9 cellular contexts compared by ENCODE assay signal in the genomic region with DNA sequence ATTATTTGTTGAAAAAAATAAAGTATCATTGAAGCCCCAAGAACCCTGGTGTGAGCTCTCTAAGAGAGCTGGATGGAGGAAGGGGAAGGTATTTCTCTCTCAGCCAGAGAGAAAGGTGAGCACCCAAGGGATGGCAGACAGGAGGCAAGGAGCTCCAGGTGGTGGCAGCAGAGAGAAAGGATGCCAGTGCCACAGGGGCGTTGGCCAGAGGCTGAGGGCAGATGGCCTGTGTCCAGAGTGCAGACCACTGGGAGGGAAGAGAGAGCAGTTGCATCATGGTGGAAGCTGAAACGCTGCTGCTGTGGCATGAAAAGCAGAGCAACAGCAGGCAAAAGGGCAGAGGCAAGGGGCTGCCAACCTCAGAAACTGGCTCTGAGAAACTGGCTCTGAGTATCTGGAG. TPM values are rescaled to one million over a fixed set of nuclear protein-coding genes. Genes with fewer than 3 reads are reported as not detected.
DNase-seq lines count a peak whose midpoint lies in the region; ATAC-seq and TF ChIP-seq lines count a peak whose summit lies in the region.
"Had no signal": no experiment of that assay in that cellular context is flagged by ENCODE, and none has a peak within 500 bp of the region (broad histone marks: within the 10 kb centered on the region; RNA-seq: fewer than 3 reads in every experiment).

No MANE protein-coding gene starts in this region.

- H3K4me3 Mint-ChIP-seq in activated naive CD4-positive, alpha-beta T cell treated with anti-CD3 and anti-CD28 coated beads, Interleukin-2, amount 10 ng/mL, durations not matched to agents 7 days and 5 days: no peak overlapping the region

- H3K27ac Mint-ChIP-seq in activated naive CD4-positive, alpha-beta T cell treated with anti-CD3 and anti-CD28 coated beads, Interleukin-2, amount 10 ng/mL, durations not matched to agents 7 days and 5 days: no peak overlapping the region
- H3K27ac Mint-ChIP-seq in activated naive CD4-positive, alpha-beta T cell treated with anti-CD3 and anti-CD28 coated beads, Interleukin-2, amount 50 U/mL, for 72 hours: no peak overlapping the region

- H3K79me2 ChIP-seq in fibroblast of lung (ENCODE audit: control insufficient read depth, insufficient read depth, low read length): no peaks in the 10 kb centered on the region

- CTCF ChIA-PET in activated naive CD4-positive, alpha-beta T cell treated with anti-CD3 and anti-CD28 coated beads, Interleukin-2, amount 10 ng/mL, durations not matched to agents 7 days and 5 days (lab: Charles Lee): interaction anchor here (0.6 to 5.5 kb wide), 9 partner anchors 9 to 484 kb away, joined by 3 to 29 read pairs (median 5); partner anchors contain the start of gene SPON1

- DNase-seq in activated naive CD4-positive, alpha-beta T cell treated with anti-CD3 and anti-CD28 coated beads, Interleukin-2, amount 10 ng/mL, durations not matched to agents 7 days and 5 days: peak; percentile 29
- DNase-seq in activated naive CD4-positive, alpha-beta T cell treated with anti-CD3 and anti-CD28 coated beads, Interleukin-2, amount 50 U/mL, for 72 hours (ENCODE audit: low spot score in 2 of 2): no peak
- DNase-seq in NCI-H748 treated with DMSO at 0.1 percent for 48 hours (lab: John Stamatoyannopoulos, UW): peak; percentile 11
- DNase-seq in fibroblast of lung (ENCODE audit: low read depth in 2 of 2): peak in 1 of 2 donors; percentile 68
- no peak for DNase-seq in suprapubic skin (ENCODE audit: low spot score in 2 of 2)
- no peak for DNase-seq in NCI-H2227 treated with DMSO at 0.1 percent for 48 hours (lab: John Stamatoyannopoulos, UW)

- H3K9me3 Mint-ChIP-seq in activated naive CD4-positive, alpha-beta T cell treated with anti-CD3 and anti-CD28 coated beads, Interleukin-2, amount 10 ng/mL, durations not matched to agents 7 days and 5 days: no peaks in the 10 kb centered on the region
- no peaks in the 10 kb centered on the region for H3K9me3 Mint-ChIP-seq in activated naive CD4-positive, alpha-beta T cell treated with anti-CD3 and anti-CD28 coated beads, Interleukin-2, amount 50 U/mL, for 72 hours

- no peaks in the 10 kb centered on the region for H3K4me1 ChIP-seq in fibroblast of lung (ENCODE audit: control insufficient read depth, extremely low read depth, insufficient read depth, low read length)
- H3K4me1 ChIP-seq in suprapubic skin: peaks cover 10% of the 10 kb centered on the region

- peaks cover 4% of the 10 kb centered on the region for H3K36me3 Mint-ChIP-seq in activated naive CD4-positive, alpha-beta T cell treated with anti-CD3 and anti-CD28 coated beads, Interleukin-2, amount 10 ng/mL, durations not matched to agents 7 days and 5 days
- H3K36me3 Mint-ChIP-seq in activated naive CD4-positive, alpha-beta T cell treated with anti-CD3 and anti-CD28 coated beads, Interleukin-2, amount 50 U/mL, for 72 hours: no peaks in the 10 kb centered on the region

- no peak overlapping the region for H3K4me3 ChIP-seq in fibroblast of lung (replicated peaks in 1 of 4; ENCODE audit: control extremely low read depth in 1 of 4, insufficient read depth in 1 of 4, low read depth in 3 of 4, low read length in 4 of 4)
- H3K4me3 ChIP-seq in suprapubic skin: no peak overlapping the region
- H3K4me3 ChIP-seq: skin epidermis had no signal

- peaks cover 28% of the 10 kb centered on the region for H3K27me3 Mint-ChIP-seq in activated naive CD4-positive, alpha-beta T cell treated with anti-CD3 and anti-CD28 coated beads, Interleukin-2, amount 10 ng/mL, durations not matched to agents 7 days and 5 days

- WGBS in suprapubic skin: 41% methylated on average over 2 of the region's 2 CpGs

- no peaks in the 10 kb centered on the region for H3K36me3 ChIP-seq in fibroblast of lung (ENCODE audit: control insufficient read depth, insufficient read depth, low read length)
- no peaks in the 10 kb centered on the region for H3K36me3 ChIP-seq in suprapubic skin

- TF ChIP-seq CTCF in fibroblast of lung (conservative IDR thresholded peaks at IDR 0.05 in 1 of 2, IDR thresholded peaks at IDR 0.05 in 1 of 2; ENCODE audit: low read depth in 1 of 2, low read length in 2 of 2): peak; percentile 25 to 53
- TF ChIP-seq CTCF in suprapubic skin (IDR thresholded peaks at IDR 0.05): no peak

- no peak overlapping the region for H3K9ac ChIP-seq in fibroblast of lung (ENCODE audit: insufficient read depth, low read length)

- ATAC-seq in activated naive CD4-positive, alpha-beta T cell treated with anti-CD3 and anti-CD28 coated beads, Interleukin-2, amount 50 U/mL, for 72 hours: no peak
- no peak for ATAC-seq in GM21576 (IDR thresholded peaks at IDR 0.05; ENCODE audit: unreplicated experiment)
- ATAC-seq in GM19328 (IDR thresholded peaks at IDR 0.05; ENCODE audit: unreplicated experiment): no peak

- H3K27me3 ChIP-seq in fibroblast of lung (ENCODE audit: control insufficient read depth, insufficient read depth, low read length) (no peaks in the 10 kb centered on the region), suprapubic skin (peaks cover 10% of the 10 kb centered on the region)

- H3K27ac ChIP-seq in fibroblast of lung (ENCODE audit: insufficient read depth, low read length) (no peak overlapping the region), suprapubic skin (peak overlapping the region; percentile 54)

- H3K4me1 Mint-ChIP-seq in activated naive CD4-positive, alpha-beta T cell treated with anti-CD3 and anti-CD28 coated beads, Interleukin-2, amount 10 ng/mL, durations not matched to agents 7 days and 5 days: peaks cover 29% of the 10 kb centered on the region

- H2AFZ ChIP-seq in fibroblast of lung (ENCODE audit: low read length): no peak overlapping the region

- TF ChIP-seq POLR2A in suprapubic skin (IDR thresholded peaks at IDR 0.05): no peak

- TF ChIP-seq EP300 in suprapubic skin (IDR thresholded peaks at IDR 0.05): no peak

- no peaks in the 10 kb centered on the region for H4K20me1 ChIP-seq in fibroblast of lung (ENCODE audit: control insufficient read depth, extremely low read depth, insufficient read depth, low read length)

- no peak overlapping the region for H3K4me2 ChIP-seq in fibroblast of lung (ENCODE audit: extremely low read depth, insufficient read depth, low read length)

- H3K9me3 ChIP-seq in fibroblast of lung (ENCODE audit: control insufficient read depth, insufficient read depth, low read depth, low read length): no peaks in the 10 kb centered on the region
- no peaks in the 10 kb centered on the region for H3K9me3 ChIP-seq in suprapubic skin

RNA-seq across cellular contexts. Expression of gene SPON1, which starts 8.5 kb away (rescaled TPM):
- total RNA-seq in activated naive CD4-positive, alpha-beta T cell treated with anti-CD3 and anti-CD28 coated beads, Interleukin-2, amount 50 U/mL, for 72 hours: under 1 TPM in 1 of 2 donors, not detected in 1; 0.19 TPM
- total RNA-seq in fibroblast of lung: 3.5 and 30.6 TPM in 2 replicates
- 0.45 and 5.0 TPM in 2 replicates for polyA plus RNA-seq in fibroblast of lung
- polyA plus RNA-seq in fibroblast of lung (2012): 1.1 and 4.0 TPM in 2 replicates
- polyA minus RNA-seq in fibroblast of lung (ENCODE audit: low replicate concordance): 2.4 TPM in 1 of 2 replicates, not detected in the other
- total RNA-seq in suprapubic skin: 10 to 100 TPM in 3 of 4 donors, 1 to 10 TPM in 1; 8.0 to 16.1 (median 11.3) TPM

Comparison
In these comparisons a context has a peak if more than half of its experiments do, and no peak if none do; other contexts are left out.
1. DNase-seq: peak in activated naive CD4-positive, alpha-beta T cell treated with anti-CD3 and anti-CD28 coated beads, Interleukin-2, amount 10 ng/mL, durations not matched to agents 7 days and 5 days (single experiment) and NCI-H748 treated with DMSO at 0.1 percent for 48 hours (single experiment); none in activated naive CD4-positive, alpha-beta T cell treated with anti-CD3 and anti-CD28 coated beads, Interleukin-2, amount 50 U/mL, for 72 hours (0 of 2), suprapubic skin (0 of 2) and NCI-H2227 treated with DMSO at 0.1 percent for 48 hours (single experiment).
2. CTCF ChIP-seq: peak in fibroblast of lung (2 of 2); none in suprapubic skin (0 of 2).